In genomic region chr15:48603123-48603500, GRCh38 we compare ENCODE assay signal across 13 cellular contexts. TPM values are rescaled to one million over a fixed set of nuclear protein-coding genes. Genes with fewer than 3 reads are reported as not detected.
DNase-seq lines count a peak whose midpoint lies in the region; ATAC-seq and TF ChIP-seq lines count a peak whose summit lies in the region.
"Had no signal": no experiment of that assay in that cellular context is flagged by ENCODE, and none has a peak within 500 bp of the region (broad histone marks: within the 10 kb centered on the region; RNA-seq: fewer than 3 reads in every experiment).

No MANE protein-coding gene starts in this region.

- H3K4me1 ChIP-seq in heart left ventricle, result peaks cover 0 to 42% (median 20%) of the 10 kb centered on the region in 12 donors
- H3K4me1 ChIP-seq in aorta (ENCODE audit: control insufficient read depth in 1 of 2, insufficient read depth in 2 of 2, low read length in 2 of 2), result peaks cover 1 to 2% of the 10 kb centered on the region in 2 donors

- peak overlapping the region in 9 of 12 donors; percentile 4 to 40 (median 25) for H3K4me3 ChIP-seq in heart left ventricle
- H3K4me3 ChIP-seq in choroid plexus epithelial cell (ENCODE audit: low read depth, low read length), result no peak overlapping the region
- H3K4me3 ChIP-seq in aorta (ENCODE audit: low read length in 2 of 2), result peak overlapping the region in 1 of 2 donors; percentile 26

- ATAC-seq in heart left ventricle (peak in 1 of 4 donors; percentile 33), left ventricle myocardium superior (no peak), aorta (ENCODE audit: low FRiP score) (no peak), GM18505 (IDR thresholded peaks at IDR 0.05; ENCODE audit: unreplicated experiment) (no peak), GM18498 (IDR thresholded peaks at IDR 0.05; ENCODE audit: unreplicated experiment) (no peak)

- intact Hi-C loops in heart left ventricle (cut with DNase I), result loop anchor here in 2 of 10 donors (10.0 kb wide), 2 partner anchors 78 to 202 kb away; no protein-coding TSS in a partner anchor
- intact Hi-C loops in left ventricle myocardium superior (cut with micrococcal nuclease), result no loop called here
- intact Hi-C loops in aorta (cut with DNase I), result loop anchor here (5.0 kb wide), 3 partner anchors 34 to 46 kb away; no protein-coding TSS in a partner anchor

- H3K27me3 ChIP-seq in heart left ventricle, result no peaks in the 10 kb centered on the region
- no peaks in the 10 kb centered on the region for H3K27me3 ChIP-seq in aorta (ENCODE audit: control insufficient read depth in 1 of 2, insufficient read depth in 2 of 2, low read length in 1 of 2)

- H3K27ac ChIP-seq in heart left ventricle (peak overlapping the region in 11 of 12 donors; percentile 44 to 81 (median 71)), aorta (ENCODE audit: low read depth in 1 of 2, low read length in 2 of 2) (peak overlapping the region; percentile 46 to 96)

- H3K36me3 ChIP-seq in heart left ventricle (peaks cover 0 to 53% (median 14%) of the 10 kb centered on the region in 9 donors), aorta (ENCODE audit: control insufficient read depth in 1 of 2, insufficient read depth in 2 of 2, low read length in 1 of 2) (no peaks in the 10 kb centered on the region)

- no peak for TF ChIP-seq POLR2A in heart left ventricle (IDR thresholded peaks at IDR 0.05)
- no peak for TF ChIP-seq POLR2A in GM18505 (IDR thresholded peaks at IDR 0.05; ENCODE audit: borderline replicate concordance, extremely low read depth, insufficient read depth, insufficient read length)

- WGBS in heart left ventricle, 4 donors, result 32 to 49% (median 41%) methylated on average over 6 of the region's 6 CpGs
- 14 to 20% methylated on average over 6 of the region's 6 CpGs for WGBS in aorta, 2 donors

- no peak for TF ChIP-seq CTCF in heart left ventricle (IDR thresholded peaks at IDR 0.05)
- TF ChIP-seq CTCF in choroid plexus epithelial cell (conservative IDR thresholded peaks at IDR 0.05; ENCODE audit: low read depth, low read length), result peak; percentile 9

- no peak for DNase-seq in heart left ventricle
- no peak for DNase-seq in left ventricle myocardium superior
- DNase-seq in choroid plexus epithelial cell (ENCODE audit: low read depth), result no peak
- DNase-seq in lung microvascular endothelial cell (ENCODE audit: low read depth in 2 of 2), result peak; percentile 51 to 52
- no peak for DNase-seq in aorta
- no peak for DNase-seq in inferior parietal cortex (ENCODE audit: extremely low spot score)
- DNase-seq: activated CD8-positive, alpha-beta memory T cell treated with anti-CD3 and anti-CD28 coated beads, Interleukin-2, amount 50 U/mL, for 48 hours; activated naive CD8-positive, alpha-beta T cell treated with anti-CD3 and anti-CD28 coated beads, Interleukin-2, amount 10 ng/mL, durations not matched to agents 7 days and 5 days; GOT3; NCI-H1105 treated with DMSO at 0.1 percent for 48 hours; NCI-H524 had no signal

- H3K9me3 ChIP-seq in heart left ventricle, result no peaks in the 10 kb centered on the region
- no peaks in the 10 kb centered on the region for H3K9me3 ChIP-seq in aorta (ENCODE audit: control insufficient read depth, low read length)

RNA-seq across cellular contexts. Expression of gene FBN1, which starts 42.4 kb away (rescaled TPM):
- 100 to 1,000 TPM in 1 of 9 donors, 10 to 100 TPM in 8; 22.5 to 115 (median 38.9) TPM for total RNA-seq in heart left ventricle
- 10 to 100 TPM in 1 of 2 donors, 1 to 10 TPM in 1; 5.7 to 28.7 TPM for polyA plus RNA-seq in heart left ventricle
- 27.6 TPM for total RNA-seq in left ventricle myocardium superior
- total RNA-seq in lung microvascular endothelial cell, result 69.0 and 97.0 TPM in 2 replicates
- 100 to 1,000 TPM; 167 to 529 TPM for total RNA-seq in aorta
- polyA plus RNA-seq in aorta, result 100 to 1,000 TPM in 1 of 2 donors, 10 to 100 TPM in 1; 24.7 to 115 TPM

Comparison
In these comparisons a context has a peak if more than half of its experiments do, and no peak if none do; other contexts are left out.
1. DNase-seq: peak in lung microvascular endothelial cell (2 of 2); none in heart left ventricle (0 of 5), left ventricle myocardium superior (single experiment), choroid plexus epithelial cell (single experiment), aorta (0 of 2) and inferior parietal cortex (single experiment).